In the genomic region with DNA sequence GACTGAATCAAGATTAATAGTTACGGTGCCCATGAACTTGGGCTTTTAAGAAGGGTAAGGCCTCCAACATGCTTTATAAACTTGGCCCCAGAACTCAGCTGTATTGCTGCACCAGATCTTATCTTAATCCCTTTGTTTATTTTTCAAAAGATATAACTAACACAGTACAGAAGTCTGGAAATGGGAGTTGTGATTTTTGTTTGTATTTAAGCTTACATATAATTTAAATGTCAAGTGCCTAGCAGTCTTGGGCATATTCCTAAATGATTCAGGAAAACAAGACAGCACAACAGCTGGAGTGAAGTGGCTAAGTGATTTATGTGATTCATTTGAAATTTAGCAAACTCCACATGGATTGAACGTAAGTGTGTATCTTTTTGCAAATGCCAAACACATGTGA, we compare ENCODE assay signal across 17 cellular contexts. TPM values are rescaled to one million over a fixed set of nuclear protein-coding genes. Genes with fewer than 3 reads are reported as not detected.
DNase-seq lines count a peak whose midpoint lies in the region; ATAC-seq and TF ChIP-seq lines count a peak whose summit lies in the region.
"Had no signal": no experiment of that assay in that cellular context is flagged by ENCODE, and none has a peak within 500 bp of the region (broad histone marks: within the 10 kb centered on the region; RNA-seq: fewer than 3 reads in every experiment).

No MANE protein-coding gene starts in this region.

- ATAC-seq in HG03159 (IDR thresholded peaks at IDR 0.05; ENCODE audit: unreplicated experiment), result no peak
- ATAC-seq: esophagus mucosa had no signal

- H3K36me3 ChIP-seq in cardiac muscle cell, result peaks cover 48% of the 10 kb centered on the region

- no peaks in the 10 kb centered on the region for H3K4me1 ChIP-seq in cardiac muscle cell (ENCODE audit: low read depth)

- DNase-seq in cardiac muscle cell (ENCODE audit: low read depth in 1 of 2, low spot score in 1 of 2), result no peak
- DNase-seq in cardiac septum (ENCODE audit: low spot score), result no peak
- peak; percentile 90 for DNase-seq in amniotic epithelial cell (ENCODE audit: low read depth)
- peak; percentile 74 for DNase-seq in iris pigment epithelial cell (ENCODE audit: low read depth)
- DNase-seq in NCI-H510A treated with DMSO at 0.1 percent for 48 hours (lab: John Stamatoyannopoulos, UW), result no peak
- no peak for DNase-seq in activated CD8-positive, alpha-beta memory T cell treated with anti-CD3 and anti-CD28 coated beads for 24 hours
- DNase-seq in SKM-1 treated with dmso at 0.1 percent for 144 hours (lab: John Stamatoyannopoulos, UW; ENCODE audit: unreplicated experiment), result no peak
- DNase-seq: activated CD4-positive, alpha-beta T cell treated with anti-CD3 and anti-CD28 coated beads, Interleukin-2, amount 10 ng/mL, durations not matched to agents 24 days and 14 days; activated T-cell treated with anti-CD3 and anti-CD28 coated beads, Interleukin-2, amount 50 U/mL, for 24 hours; dermis blood vessel endothelial cell; NCI-H1417 treated with DMSO at 0.1 percent for 48 hours; NCI-H2227 treated with DMSO at 0.1 percent for 48 hours; upper lobe of left lung had no signal

- H3K27me3 ChIP-seq in cardiac muscle cell, result no peaks in the 10 kb centered on the region
- H3K27me3 ChIP-seq: SJCRH30, upper lobe of left lung had no signal

- TF ChIP-seq CTCF in cardiac muscle cell (IDR thresholded peaks at IDR 0.05; ENCODE audit: low read depth, low read length), result no peak

- H3K9me3 ChIP-seq in cardiac muscle cell (ENCODE audit: low read depth), result no peaks in the 10 kb centered on the region
- H3K9me3 ChIP-seq: HAP-1, SJCRH30, upper lobe of left lung had no signal

- peak overlapping the region; percentile 21 for H3K27ac ChIP-seq in cardiac muscle cell
- H3K27ac ChIP-seq: SJCRH30 had no signal

- intact Hi-C loops in cardiac septum (cut with DNase I), result no loop called here

- no peak overlapping the region for H3K4me3 ChIP-seq in cardiac muscle cell
- H3K4me3 ChIP-seq: HAP-1, SJCRH30, upper lobe of left lung had no signal

RNA-seq across cellular contexts. Expression of a gene that starts 56.2 kb away (rescaled TPM):
- total RNA-seq in cardiac muscle cell (10.6 and 14.2 TPM in 2 replicates), cardiac septum (14.2 TPM)
- polyA plus RNA-seq in cardiac muscle cell, result 7.8 and 8.3 TPM in 2 replicates

RNA-seq across cellular contexts. Expression of a gene that starts 59.1 kb away (rescaled TPM):
- 43.9 and 53.8 TPM in 2 replicates for total RNA-seq in cardiac muscle cell
- 73.1 and 78.4 TPM in 2 replicates for polyA plus RNA-seq in cardiac muscle cell
- 35.6 TPM for total RNA-seq in cardiac septum

Comparison
In these comparisons a context has a peak if more than half of its experiments do, and no peak if none do; other contexts are left out.
1. DNase-seq: peak in amniotic epithelial cell (single experiment) and iris pigment epithelial cell (single experiment); none in cardiac muscle cell (0 of 2), cardiac septum (single experiment), NCI-H510A treated with DMSO at 0.1 percent for 48 hours (single experiment), activated CD8-positive, alpha-beta memory T cell treated with anti-CD3 and anti-CD28 coated beads for 24 hours (single experiment) and SKM-1 treated with dmso at 0.1 percent for 144 hours (single experiment).